In genomic region chr10:109940553-109940952, GRCh38 we compare ENCODE assay signal across 25 cellular contexts.
"Had no signal": no experiment of that assay in that cellular context is flagged by ENCODE, and none has a peak within 500 bp of the region (broad histone marks: within the 10 kb centered on the region; RNA-seq: fewer than 3 reads in every experiment).

No MANE protein-coding gene starts in this region.

- H3K4me3 ChIP-seq: MG63, SJSA1, SK-N-MC had no signal

- H3K4me1 ChIP-seq: SJSA1 had no signal

- FAIRE-seq: HepG2, RCC 7860 had no signal

- H3K9me3 ChIP-seq: MG63, SJSA1 had no signal

- H3K27ac ChIP-seq: SJSA1, SK-N-MC had no signal

- DNase-seq: IMR-90, Karpas-422, KG1, MG63, NCI-H1092, NCI-H1105 treated with DMSO at 0.1 percent for 48 hours, NCI-H1417 treated with DMSO at 0.1 percent for 48 hours, NCI-H146, NCI-H1694 treated with DMSO at 0.1 percent for 48 hours, NCI-H1930, NCI-H2081, NCI-H2107, NCI-H2227 treated with DMSO at 0.1 percent for 48 hours, NCI-H446, NCI-H510A, NCI-H524 treated with DMSO at 0.1 percent for 48 hours, NCI-H69, NCI-H774, Right ventricle myocardium superior, RPMI8226, SIG-M5 had no signal

- H3K36me3 ChIP-seq: MG63, SJSA1 had no signal

- H3K27me3 ChIP-seq: MG63, SJSA1 had no signal
